ENCODE assay signal across 8 cellular contexts in genomic region chr17:45311762-45312476, GRCh38. TPM values are rescaled to one million over a fixed set of nuclear protein-coding genes. Genes with fewer than 3 reads are reported as not detected.
DNase-seq lines count a peak whose midpoint lies in the region; TF ChIP-seq lines count a peak whose summit lies in the region.

No MANE protein-coding gene starts in this region.

- H3K4me1 ChIP-seq in BLaER1 treated with 17β-estradiol and CSF1 and Interleukin-3, amounts not matched to agents 10 nM and 100 nM = peaks cover 83 to 92% (median 89%) of the 10 kb centered on the region in 10 experiments
- peaks cover 67% of the 10 kb centered on the region for H3K4me1 ChIP-seq in GM23248 (ENCODE audit: insufficient read depth)
- H3K4me1 ChIP-seq in SK-N-SH (ENCODE audit: control insufficient read depth in 1 of 2, insufficient read depth in 2 of 2, low read depth in 1 of 2, low read length in 1 of 2) = peaks cover 38 to 49% of the 10 kb centered on the region in 2 experiments
- peaks cover 74% of the 10 kb centered on the region for H3K4me1 ChIP-seq in adipocyte (ENCODE audit: control insufficient read depth, insufficient read depth, low read length)
- peaks cover 27% of the 10 kb centered on the region for H3K4me1 ChIP-seq in HAP-1

- peak overlapping the region; percentile 71 to 97 (median 93) for H3K9ac ChIP-seq in BLaER1 treated with 17β-estradiol and CSF1 and Interleukin-3, amounts not matched to agents 10 nM and 100 nM
- H3K9ac ChIP-seq in GM23248 (peak overlapping the region; percentile 62), SK-N-SH (peak overlapping the region; percentile 17; the same call in 1 of the 2 replicates), adipocyte (ENCODE audit: low read length) (peak overlapping the region; percentile 63)

- H3K27me3 ChIP-seq in BLaER1 treated with 17β-estradiol and CSF1 and Interleukin-3, amounts not matched to agents 10 nM and 100 nM = no peaks in the 10 kb centered on the region
- H3K27me3 ChIP-seq in GM23248 (replicated peaks; ENCODE audit: insufficient read depth) (no peaks in the 10 kb centered on the region), SK-N-SH (ENCODE audit: insufficient read depth) (no peaks in the 10 kb centered on the region), adipocyte (replicated peaks; ENCODE audit: control insufficient read depth, insufficient read depth, low read length) (no peaks in the 10 kb centered on the region), layer of hippocampus (ENCODE audit: control insufficient read depth, insufficient read depth, low read length) (no peaks in the 10 kb centered on the region), HAP-1 (ENCODE audit: low read depth) (no peaks in the 10 kb centered on the region)

- no peak overlapping the region for H3K27ac Mint-ChIP-seq in glutamatergic neuron (ENCODE audit: unreplicated experiment)

- H3K36me3 Mint-ChIP-seq in glutamatergic neuron (ENCODE audit: unreplicated experiment) = no peaks in the 10 kb centered on the region

- POLR2A ChIA-PET in SK-N-SH (lab: Yijun Ruan, JAX) = interaction anchor here (0.9 to 1.2 kb wide), 5 partner anchors 13 to 151 kb away, joined by 3 read pairs; partner anchors contain the start of gene HEXIM2

- peaks cover 0 to 69% (median 20%) of the 10 kb centered on the region in 11 experiments; a peak in 14 of 22 replicates for H4K20me1 ChIP-seq in BLaER1 treated with 17β-estradiol and CSF1 and Interleukin-3, amounts not matched to agents 10 nM and 100 nM
- H4K20me1 ChIP-seq in GM23248 (ENCODE audit: insufficient read depth) = no peaks in the 10 kb centered on the region
- peaks cover 68% of the 10 kb centered on the region for H4K20me1 ChIP-seq in SK-N-SH (ENCODE audit: insufficient read depth)

- H3K27me3 Mint-ChIP-seq in glutamatergic neuron (ENCODE audit: unreplicated experiment) = peaks cover 9% of the 10 kb centered on the region

- DNase-seq in GM23248 = peak; percentile 67
- peak; percentile 45 for DNase-seq in SK-N-SH
- DNase-seq in adipocyte (ENCODE audit: low read depth) = no peak
- DNase-seq in stimulated activated CD8-positive, alpha-beta memory T cell treated with anti-CD3 and anti-CD28 coated beads, Interleukin-15, amount 100 ng/mL, for 1 hour (ENCODE audit: low read depth) = peak; percentile 40
- DNase-seq in glutamatergic neuron = no peak
- DNase-seq in HAP-1 (ENCODE audit: low spot score in 2 of 2) = no peak

- H3K79me2 ChIP-seq in GM23248 (ENCODE audit: insufficient read depth) (peaks cover 91% of the 10 kb centered on the region), SK-N-SH (ENCODE audit: insufficient read depth) (peaks cover 93% of the 10 kb centered on the region)

- H3K9me2 ChIP-seq in GM23248 (ENCODE audit: insufficient read depth) (no peaks in the 10 kb centered on the region), SK-N-SH (no peaks in the 10 kb centered on the region)

- 0 out of 4 replicates have a peak, but pooled peaks of 1 of the 2 experiments have one; percentile 6 for TF ChIP-seq EP300 in SK-N-SH (IDR thresholded peaks at IDR 0.05; ENCODE audit: borderline replicate concordance in 1 of 2, low read depth in 1 of 2, low read length in 1 of 2)

- no peak for TF ChIP-seq RAD21 in SK-N-SH (IDR thresholded peaks at IDR 0.05; ENCODE audit: low read length)

- H3K4me3 ChIP-seq in BLaER1 treated with 17β-estradiol and CSF1 and Interleukin-3, amounts not matched to agents 10 nM and 100 nM = peak overlapping the region; percentile 11 to 51 (median 36); a peak in 17 of 20 replicates
- H3K4me3 ChIP-seq in GM23248 = peak overlapping the region; percentile 53
- H3K4me3 ChIP-seq in SK-N-SH (ENCODE audit: low read depth in 2 of 2, low read length in 1 of 2) = peak overlapping the region in 1 of 2 experiments; percentile 16; a peak in 2 of 4 replicates
- H3K4me3 ChIP-seq in adipocyte (ENCODE audit: low read length) = peak overlapping the region; percentile 69
- H3K4me3 ChIP-seq in HAP-1 = no peak overlapping the region

- in situ Hi-C loops in GM23248 (cut with MboI) (no loop called here), HAP-1 (cut with MboI; ENCODE audit: low sequenced_read_pairs) (no loop called here)

- H3F3A ChIP-seq in GM23248 (ENCODE audit: insufficient read depth) (peaks cover 46% of the 10 kb centered on the region), SK-N-SH (replicated peaks; ENCODE audit: insufficient read depth) (peaks cover 23% of the 10 kb centered on the region)

- peaks cover 4% of the 10 kb centered on the region for H3K9me3 Mint-ChIP-seq in glutamatergic neuron (ENCODE audit: unreplicated experiment)

- H2AFZ ChIP-seq in GM23248 (no peak overlapping the region), SK-N-SH (ENCODE audit: low read depth) (no peak overlapping the region)

- H3K4me3 Mint-ChIP-seq in glutamatergic neuron (ENCODE audit: unreplicated experiment) = no peak overlapping the region

- 0 out of 22 replicates have a peak, but pooled peaks cover 0 to 6% (median 0%) of the 10 kb centered on the region in 11 experiments for H3K9me3 ChIP-seq in BLaER1 treated with 17β-estradiol and CSF1 and Interleukin-3, amounts not matched to agents 10 nM and 100 nM (replicated peaks in 1 of 11)
- no peaks in the 10 kb centered on the region for H3K9me3 ChIP-seq in GM23248 (ENCODE audit: low read depth)
- no peaks in the 10 kb centered on the region for H3K9me3 ChIP-seq in SK-N-SH
- H3K9me3 ChIP-seq in adipocyte (ENCODE audit: control insufficient read depth, low read length) = no peaks in the 10 kb centered on the region
- no peaks in the 10 kb centered on the region for H3K9me3 ChIP-seq in HAP-1

- peak overlapping the region; percentile 90 to 99 (median 96) for H3K4me2 ChIP-seq in BLaER1 treated with 17β-estradiol and CSF1 and Interleukin-3, amounts not matched to agents 10 nM and 100 nM
- H3K4me2 ChIP-seq in GM23248 (ENCODE audit: unreplicated experiment) = peak overlapping the region; percentile 85
- H3K4me2 ChIP-seq in SK-N-SH = peak overlapping the region; percentile 92

- CTCF ChIA-PET in SK-N-SH (lab: Yijun Ruan, JAX) = interaction anchor here (1.0 to 5.8 kb wide), 22 partner anchors 10 to 176 kb away, joined by 3 to 41 read pairs (median 5); partner anchors contain the start of gene ACBD4

- TF ChIP-seq CTCF in SK-N-SH (IDR thresholded peaks at IDR 0.05) (no peak), glutamatergic neuron (IDR thresholded peaks at IDR 0.05; ENCODE audit: partially characterized antibody, unreplicated experiment) (no peak)

- H3K36me3 ChIP-seq in BLaER1 treated with 17β-estradiol and CSF1 and Interleukin-3, amounts not matched to agents 10 nM and 100 nM = peaks cover 11 to 44% (median 39%) of the 10 kb centered on the region in 11 experiments; a peak in 20 of 22 replicates
- H3K36me3 ChIP-seq in GM23248 (ENCODE audit: low read depth) (no peaks in the 10 kb centered on the region), SK-N-SH (replicated peaks in 1 of 2; ENCODE audit: control insufficient read depth in 1 of 2, insufficient read depth in 2 of 2, low read length in 1 of 2) (peaks cover 9 to 10% of the 10 kb centered on the region in 2 experiments), adipocyte (ENCODE audit: control insufficient read depth, insufficient read depth, low read length, severe bottlenecking) (no peaks in the 10 kb centered on the region), HAP-1 (replicated peaks) (no peaks in the 10 kb centered on the region)

- peak overlapping the region; percentile 57 to 95 (median 93) for H3K27ac ChIP-seq in BLaER1 treated with 17β-estradiol and CSF1 and Interleukin-3, amounts not matched to agents 10 nM and 100 nM
- H3K27ac ChIP-seq in GM23248 = peak overlapping the region; percentile 68
- H3K27ac ChIP-seq in SK-N-SH (ENCODE audit: low read depth in 2 of 2, low read length in 1 of 2) = peak overlapping the region; percentile 65 to 85
- H3K27ac ChIP-seq in layer of hippocampus (ENCODE audit: low read depth, low read length) = peak overlapping the region; percentile 66

- 21 to 22% methylated on average over 10 of the region's 10 CpGs for WGBS in GM23248 (ENCODE audit: low coverage in 1 of 2, low lambda C conversion rate in 2 of 2, missing lambda C conversion rate in 2 of 2), 2 experiments
- WGBS in SK-N-SH (ENCODE audit: low lambda C conversion rate) = 33% methylated on average over 9 of the region's 10 CpGs

- H3K4me1 Mint-ChIP-seq in glutamatergic neuron (ENCODE audit: low read depth, unreplicated experiment) = peaks cover 32% of the 10 kb centered on the region

RNA-seq across cellular contexts. Expression of gene MAP3K14, which starts 4.9 kb away (rescaled TPM):
- 3.0 and 4.2 TPM in 2 replicates for total RNA-seq in GM23248 (2014; rRNA removed; shearing (Covaris generic))
- 2.7 and 3.4 TPM in 2 replicates for polyA plus RNA-seq in GM23248 (2016; fragmentation: Nextera tagmentation; extraction: Ambion mirVana)
- polyA plus RNA-seq in SK-N-SH (2012; rRNA removed) = 11.9 and 13.7 TPM in 2 replicates
- polyA plus RNA-seq in SK-N-SH (2012; cell fraction: cytosol; rRNA removed) = 4.4 and 7.2 TPM in 2 replicates
- 51.1 and 59.6 TPM in 2 replicates for polyA plus RNA-seq in SK-N-SH (2012; cell fraction: nucleus; rRNA removed)
- total RNA-seq in glutamatergic neuron (ENCODE audit: unreplicated experiment) = 5.7 TPM

RNA-seq across cellular contexts. Expression of gene SPATA32, which starts 50.0 kb away (rescaled TPM):
- not detected in 2 replicates for total RNA-seq in GM23248 (2014; rRNA removed; shearing (Covaris generic))
- polyA plus RNA-seq in GM23248 (2016; fragmentation: Nextera tagmentation; extraction: Ambion mirVana) (not detected in 2 replicates), SK-N-SH (2012; rRNA removed) (0.08 TPM in 1 of 2 replicates, not detected in the other)
- not detected in 2 replicates for polyA plus RNA-seq in SK-N-SH (2012; cell fraction: cytosol; rRNA removed)
- polyA plus RNA-seq in SK-N-SH (2012; cell fraction: nucleus; rRNA removed) = 0.10 TPM in 1 of 2 replicates, not detected in the other
- total RNA-seq in glutamatergic neuron (ENCODE audit: unreplicated experiment) = not detected

Comparison
In these comparisons a context has a peak if more than half of its experiments do, and no peak if none do; other contexts are left out.
1. H3K9ac ChIP-seq: peak in every context shown above with its lines; median percentile 93 in BLaER1 treated with 17β-estradiol and CSF1 and Interleukin-3, amounts not matched to agents 10 nM and 100 nM; 63 in adipocyte; 62 in GM23248; 17 in SK-N-SH.
2. DNase-seq: peak in GM23248 (single experiment), SK-N-SH (single experiment) and stimulated activated CD8-positive, alpha-beta memory T cell treated with anti-CD3 and anti-CD28 coated beads, Interleukin-15, amount 100 ng/mL, for 1 hour (single experiment); none in adipocyte (single experiment), glutamatergic neuron (single experiment) and HAP-1 (0 of 2).
3. Peak in every context shown above with its lines, with median percentiles within 50 percentile points of each other: H3K27ac ChIP-seq and H3K4me2 ChIP-seq.